Comparison of ENCODE assay signal across 1 cellular context in the genomic region with DNA sequence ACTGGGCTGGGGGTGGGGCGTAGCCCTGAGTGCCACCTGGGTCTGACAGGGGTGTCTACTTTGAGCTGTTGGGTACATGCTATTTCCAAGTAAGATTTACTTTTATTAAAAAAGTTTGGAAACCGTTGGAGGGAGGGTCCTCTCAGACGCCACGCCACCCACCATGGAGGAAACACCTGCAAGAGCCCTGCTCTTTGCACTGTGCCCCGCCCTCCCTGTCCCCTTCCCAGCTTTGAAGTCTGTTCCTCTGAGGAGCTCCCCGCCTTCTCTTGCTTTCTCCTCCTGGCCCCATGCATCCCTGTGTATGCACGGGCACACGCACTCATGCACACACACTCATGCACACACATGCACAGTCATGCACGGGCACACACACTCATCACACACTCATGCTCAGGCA.
A peak's percentile ranks its signal among the peaks of the same experiment; 100 is the strongest.
TF ChIP-seq lines count a peak whose summit lies in the region.

No MANE protein-coding gene starts in this region.

TF ChIP-seq in HepG2, 621 proteins besides CTCF, POLR2A, EP300 and RAD21:
- no peak for TF ChIP-seq GABPB1 (CRISPR knock-in tag; IDR thresholded peaks at IDR 0.05)
- no peak for TF ChIP-seq ZNF136 (CRISPR knock-in tag; IDR thresholded peaks at IDR 0.05; ENCODE audit: low read depth)
- TF ChIP-seq RXRB (CRISPR knock-in tag; IDR thresholded peaks at IDR 0.05; ENCODE audit: borderline replicate concordance) = no peak
- TF ChIP-seq, protein P1, sequence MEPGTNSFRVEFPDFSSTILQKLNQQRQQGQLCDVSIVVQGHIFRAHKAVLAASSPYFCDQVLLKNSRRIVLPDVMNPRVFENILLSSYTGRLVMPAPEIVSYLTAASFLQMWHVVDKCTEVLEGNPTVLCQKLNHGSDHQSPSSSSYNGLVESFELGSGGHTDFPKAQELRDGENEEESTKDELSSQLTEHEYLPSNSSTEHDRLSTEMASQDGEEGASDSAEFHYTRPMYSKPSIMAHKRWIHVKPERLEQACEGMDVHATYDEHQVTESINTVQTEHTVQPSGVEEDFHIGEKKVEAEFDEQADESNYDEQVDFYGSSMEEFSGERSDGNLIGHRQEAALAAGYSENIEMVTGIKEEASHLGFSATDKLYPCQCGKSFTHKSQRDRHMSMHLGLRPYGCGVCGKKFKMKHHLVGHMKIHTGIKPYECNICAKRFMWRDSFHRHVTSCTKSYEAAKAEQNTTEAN (CRISPR knock-in tag; conservative IDR thresholded peaks at IDR 0.05) = 0 out of 2 replicates have a peak, but pooled peaks have one; percentile 17
